Comparison of ENCODE assay signal across 14 cellular contexts in genomic region chr17:57953219-57953618, GRCh38. TPM values are rescaled to one million over a fixed set of nuclear protein-coding genes. Genes with fewer than 3 reads are reported as not detected.
DNase-seq lines count a peak whose midpoint lies in the region; ATAC-seq and TF ChIP-seq lines count a peak whose summit lies in the region.
"Had no signal": no experiment of that assay in that cellular context is flagged by ENCODE, and none has a peak within 500 bp of the region (broad histone marks: within the 10 kb centered on the region; RNA-seq: fewer than 3 reads in every experiment).

No MANE protein-coding gene starts in this region.

- H3K4me1 ChIP-seq in HEK293 (ENCODE audit: control insufficient read depth, insufficient read depth, low read length) (peaks cover 54% of the 10 kb centered on the region), lung (ENCODE audit: control insufficient read depth in 2 of 2, insufficient read depth in 2 of 2, low read length in 2 of 2) (peaks cover 31 to 41% of the 10 kb centered on the region in 2 donors)

- H3K9me3 Mint-ChIP-seq in stimulated activated naive B cell treated with anti-CD40 and anti-IgM and Interleukin-4, amounts not matched to agents 10 μg/mL and 1 μg/mL and 100 μg/mL, for 72 hours: no peaks in the 10 kb centered on the region

- TF ChIP-seq CTCF in HEK293 (tag by site-specific recombination; IDR thresholded peaks at IDR 0.05): no peak
- no peak for TF ChIP-seq CTCF in lung (IDR thresholded peaks at IDR 0.05; ENCODE audit: control extremely low read depth, extremely low read depth)

- POLR2A ChIA-PET in HEK293 (lab: Yijun Ruan, JAX): interaction anchor here (0.9 to 3.7 kb wide), 10 partner anchors 10 to 130 kb away, joined by 3 to 33 read pairs (median 6); partner anchors contain the start of genes DYNLL2, SRSF1 and VEZF1

- no peaks in the 10 kb centered on the region for H3K27me3 ChIP-seq in lung (ENCODE audit: control insufficient read depth, insufficient read depth)
- H3K27me3 ChIP-seq: brain microvascular endothelial cell had no signal

- H3K4me3 Mint-ChIP-seq in stimulated activated naive B cell treated with anti-CD40 and anti-IgM and Interleukin-4, amounts not matched to agents 10 μg/mL and 1 μg/mL and 100 μg/mL, for 72 hours: no peak overlapping the region

- 87 to 100% methylated on average over 1 of the region's 1 CpG for WGBS in lung, 2 donors

- H3K27ac Mint-ChIP-seq in stimulated activated naive B cell treated with anti-CD40 and anti-IgM and Interleukin-4, amounts not matched to agents 10 μg/mL and 1 μg/mL and 100 μg/mL, for 72 hours: peak overlapping the region; percentile 49

- H3K36me3 ChIP-seq in HEK293 (ENCODE audit: control insufficient read depth in 2 of 2, insufficient read depth in 1 of 2, low read length in 2 of 2) (no peaks in the 10 kb centered on the region), lung (ENCODE audit: control insufficient read depth in 2 of 2, insufficient read depth in 2 of 2, low read length in 2 of 2) (no peaks in the 10 kb centered on the region)
- H3K36me3 ChIP-seq: brain microvascular endothelial cell had no signal

- H3K36me3 Mint-ChIP-seq in stimulated activated naive B cell treated with anti-CD40 and anti-IgM and Interleukin-4, amounts not matched to agents 10 μg/mL and 1 μg/mL and 100 μg/mL, for 72 hours: no peaks in the 10 kb centered on the region

- H3K27ac ChIP-seq in HEK293 (ENCODE audit: extremely low read depth, low read depth, low read length): peak overlapping the region; percentile 98; the same call in 1 of the 2 replicates
- peak overlapping the region; percentile 54 for H3K27ac ChIP-seq in angular gyrus (ENCODE audit: low read depth, low read length)
- H3K27ac ChIP-seq in lung (ENCODE audit: low read depth in 1 of 2, low read length in 1 of 2): peak overlapping the region; percentile 95 to 100
- H3K27ac ChIP-seq: brain microvascular endothelial cell, HL-60 had no signal

- CTCF ChIA-PET in HEK293 (lab: Yijun Ruan, JAX): interaction anchor here (0.7 to 4.2 kb wide), 10 partner anchors 9 to 96 kb away, joined by 3 to 16 read pairs (median 3); no protein-coding TSS in a partner anchor

- no peak for DNase-seq in lung (ENCODE audit: low spot score)
- DNase-seq in stimulated activated naive B cell treated with anti-CD40 and anti-IgM and Interleukin-4, amounts not matched to agents 10 μg/mL and 1 μg/mL and 100 μg/mL, for 72 hours: no peak
- DNase-seq in NK-92 treated with Interleukin-12 subunit alpha and Interleukin-12 subunit beta, amount 100 ng/mL, for 24 hours (lab: John Stamatoyannopoulos, UW): no peak
- no peak for DNase-seq in RPMI8226
- DNase-seq: activated T-cell treated with anti-CD3 and anti-CD28 coated beads for 4 hours; brain microvascular endothelial cell; foreskin fibroblast; NCI-H1436 treated with DMSO at 0.1 percent for 48 hours; stimulated activated naive CD4-positive, alpha-beta T cell had no signal

- H3K27me3 Mint-ChIP-seq in stimulated activated naive B cell treated with anti-CD40 and anti-IgM and Interleukin-4, amounts not matched to agents 10 μg/mL and 1 μg/mL and 100 μg/mL, for 72 hours: peaks cover 45 to 62% of the 10 kb centered on the region in 2 donors

- H3K9me3 ChIP-seq in HEK293 (ENCODE audit: control insufficient read depth, insufficient read depth, low read depth, low read length) (no peaks in the 10 kb centered on the region), lung (ENCODE audit: control insufficient read depth in 2 of 2, insufficient read depth in 1 of 2, low read length in 1 of 2) (no peaks in the 10 kb centered on the region)

- no peak for ATAC-seq in lung (ENCODE audit: insufficient read depth, low FRiP score)
- no peak for ATAC-seq in stimulated activated naive B cell treated with anti-CD40 and anti-IgM and Interleukin-4, amounts not matched to agents 10 μg/mL and 1 μg/mL and 100 μg/mL, for 72 hours (replicated peaks)
- ATAC-seq in GM18520 (IDR thresholded peaks at IDR 0.05; ENCODE audit: unreplicated experiment): no peak
- ATAC-seq in HG03439 (IDR thresholded peaks at IDR 0.05; ENCODE audit: unreplicated experiment): no peak

- peaks cover 41 to 61% of the 10 kb centered on the region in 2 donors for H3K4me1 Mint-ChIP-seq in stimulated activated naive B cell treated with anti-CD40 and anti-IgM and Interleukin-4, amounts not matched to agents 10 μg/mL and 1 μg/mL and 100 μg/mL, for 72 hours

- H3K4me3 ChIP-seq in HEK293 (ENCODE audit: low read depth, low read length) (no peak overlapping the region), lung (no peak overlapping the region)

TF ChIP-seq in HEK293, 187 proteins besides CTCF, POLR2A, EP300 and RAD21:
- TF ChIP-seq ZBTB17 (tag by site-specific recombination; IDR thresholded peaks at IDR 0.05) (no peak), ZNF501 (tag by site-specific recombination; IDR thresholded peaks at IDR 0.05) (no peak), KLF9 (tag by site-specific recombination; IDR thresholded peaks at IDR 0.05; ENCODE audit: low read depth) (no peak), KLF16 (tag by site-specific recombination; IDR thresholded peaks at IDR 0.05) (no peak), ZNF211 (tag by site-specific recombination; IDR thresholded peaks at IDR 0.05; ENCODE audit: low read depth) (no peak), ZNF23 (tag by site-specific recombination; IDR thresholded peaks at IDR 0.05; ENCODE audit: borderline replicate concordance) (no peak), ZXDB (tag by site-specific recombination; IDR thresholded peaks at IDR 0.05) (no peak), ZNF248 (tag by site-specific recombination; IDR thresholded peaks at IDR 0.05) (no peak), KLF10 (tag by site-specific recombination; IDR thresholded peaks at IDR 0.05) (no peak), YY2 (tag by site-specific recombination; IDR thresholded peaks at IDR 0.05) (no peak), WT1 (tag by site-specific recombination; IDR thresholded peaks at IDR 0.05) (no peak), ZNF510 (tag by site-specific recombination; IDR thresholded peaks at IDR 0.05; ENCODE audit: insufficient replicate concordance) (no peak), GLIS2 (tag by site-specific recombination; IDR thresholded peaks at IDR 0.05) (no peak), ZNF561 (tag by site-specific recombination; IDR thresholded peaks at IDR 0.05; ENCODE audit: borderline replicate concordance) (no peak), ZNF580 (tag by site-specific recombination; IDR thresholded peaks at IDR 0.05) (no peak), GLI4 (tag by site-specific recombination; IDR thresholded peaks at IDR 0.05) (no peak), ZNF768 (tag by site-specific recombination; IDR thresholded peaks at IDR 0.05) (no peak), ZNF184 (tag by site-specific recombination; IDR thresholded peaks at IDR 0.05) (no peak)
- TF ChIP-seq, protein P1, sequence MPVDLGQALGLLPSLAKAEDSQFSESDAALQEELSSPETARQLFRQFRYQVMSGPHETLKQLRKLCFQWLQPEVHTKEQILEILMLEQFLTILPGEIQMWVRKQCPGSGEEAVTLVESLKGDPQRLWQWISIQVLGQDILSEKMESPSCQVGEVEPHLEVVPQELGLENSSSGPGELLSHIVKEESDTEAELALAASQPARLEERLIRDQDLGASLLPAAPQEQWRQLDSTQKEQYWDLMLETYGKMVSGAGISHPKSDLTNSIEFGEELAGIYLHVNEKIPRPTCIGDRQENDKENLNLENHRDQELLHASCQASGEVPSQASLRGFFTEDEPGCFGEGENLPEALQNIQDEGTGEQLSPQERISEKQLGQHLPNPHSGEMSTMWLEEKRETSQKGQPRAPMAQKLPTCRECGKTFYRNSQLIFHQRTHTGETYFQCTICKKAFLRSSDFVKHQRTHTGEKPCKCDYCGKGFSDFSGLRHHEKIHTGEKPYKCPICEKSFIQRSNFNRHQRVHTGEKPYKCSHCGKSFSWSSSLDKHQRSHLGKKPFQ (tag by site-specific recombination; IDR thresholded peaks at IDR 0.05): no peak

RNA-seq across cellular contexts. Expression of gene CUEDC1, which starts 2.0 kb away (rescaled TPM):
- total RNA-seq in lung: 10 to 100 TPM; 19.7 to 55.7 TPM
- 10 to 100 TPM; 22.9 to 35.5 TPM for polyA plus RNA-seq in lung

RNA-seq across cellular contexts. Expression of gene VEZF1, which starts 34.8 kb away (rescaled TPM):
- 10 to 100 TPM; 58.3 to 78.9 TPM for total RNA-seq in lung
- 10 to 100 TPM; 18.0 to 29.5 TPM for polyA plus RNA-seq in lung

RNA-seq across cellular contexts. Expression of gene SRSF1, which starts 53.8 kb away (rescaled TPM):
- 100 to 1,000 TPM; 183 to 235 TPM for total RNA-seq in lung
- 100 to 1,000 TPM in 1 of 2 donors, 10 to 100 TPM in 1; 76.7 to 128 TPM for polyA plus RNA-seq in lung
